ENCODE assay signal across 1 cellular context in the genomic region with DNA sequence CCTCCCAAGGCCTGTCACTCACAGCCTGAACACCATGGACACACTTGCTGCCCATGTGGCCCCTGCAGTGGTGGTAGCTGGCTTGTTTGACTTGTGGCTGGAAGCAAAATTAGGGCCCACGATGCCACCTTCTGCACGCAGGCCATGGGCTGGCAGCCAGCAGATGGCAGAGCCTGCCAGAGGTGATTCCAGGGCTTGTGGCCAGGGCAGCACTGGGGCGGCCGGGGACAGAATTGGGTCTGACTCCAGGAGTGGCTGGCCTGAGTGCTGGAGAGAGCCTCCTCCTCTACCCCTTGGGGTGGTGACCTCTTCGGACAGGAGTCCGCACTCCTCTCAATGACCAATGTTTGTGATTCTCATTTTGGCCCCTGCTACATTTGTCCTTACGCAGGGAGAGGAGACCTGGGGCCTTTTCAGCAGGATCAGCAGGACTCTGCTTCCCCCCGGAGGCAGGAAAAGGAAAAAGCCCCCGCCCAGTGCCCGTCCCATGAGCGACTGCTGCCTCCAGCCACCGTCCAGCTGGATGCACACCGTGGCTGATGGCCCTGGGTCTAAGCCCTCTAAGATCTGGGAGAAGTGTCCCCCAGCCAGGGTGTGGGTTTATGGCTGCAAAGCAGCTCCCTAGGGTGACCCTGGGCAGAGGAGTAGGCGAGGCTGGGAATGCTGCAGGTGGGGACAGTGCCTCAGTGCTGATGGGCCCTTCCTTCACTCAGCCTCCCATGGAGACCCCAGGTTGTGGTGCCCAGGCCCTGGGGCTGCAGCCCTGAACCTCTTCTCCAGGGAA.
TF ChIP-seq lines count a peak whose summit lies in the region.

No MANE protein-coding gene starts in this region.

TF ChIP-seq in K562, 482 proteins besides CTCF, POLR2A, EP300 and RAD21 (continued from another document and continues in another):
- TF ChIP-seq, protein P1, sequence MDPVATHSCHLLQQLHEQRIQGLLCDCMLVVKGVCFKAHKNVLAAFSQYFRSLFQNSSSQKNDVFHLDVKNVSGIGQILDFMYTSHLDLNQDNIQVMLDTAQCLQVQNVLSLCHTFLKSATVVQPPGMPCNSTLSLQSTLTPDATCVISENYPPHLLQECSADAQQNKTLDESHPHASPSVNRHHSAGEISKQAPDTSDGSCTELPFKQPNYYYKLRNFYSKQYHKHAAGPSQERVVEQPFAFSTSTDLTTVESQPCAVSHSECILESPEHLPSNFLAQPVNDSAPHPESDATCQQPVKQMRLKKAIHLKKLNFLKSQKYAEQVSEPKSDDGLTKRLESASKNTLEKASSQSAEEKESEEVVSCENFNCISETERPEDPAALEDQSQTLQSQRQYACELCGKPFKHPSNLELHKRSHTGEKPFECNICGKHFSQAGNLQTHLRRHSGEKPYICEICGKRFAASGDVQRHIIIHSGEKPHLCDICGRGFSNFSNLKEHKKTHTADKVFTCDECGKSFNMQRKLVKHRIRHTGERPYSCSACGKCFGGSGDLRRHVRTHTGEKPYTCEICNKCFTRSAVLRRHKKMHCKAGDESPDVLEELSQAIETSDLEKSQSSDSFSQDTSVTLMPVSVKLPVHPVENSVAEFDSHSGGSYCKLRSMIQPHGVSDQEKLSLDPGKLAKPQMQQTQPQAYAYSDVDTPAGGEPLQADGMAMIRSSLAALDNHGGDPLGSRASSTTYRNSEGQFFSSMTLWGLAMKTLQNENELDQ (CRISPR knock-in tag; IDR thresholded peaks at IDR 0.05; ENCODE audit: borderline replicate concordance) = no peak
- TF ChIP-seq ZNF217 (CRISPR knock-in tag; IDR thresholded peaks at IDR 0.05) = no peak
- peak; percentile 54 for TF ChIP-seq ATF7 (IDR thresholded peaks at IDR 0.05)
- no peak for TF ChIP-seq SIRT6 (IDR thresholded peaks at IDR 0.05; ENCODE audit: low read depth, low read length)
- TF ChIP-seq, protein P2, sequence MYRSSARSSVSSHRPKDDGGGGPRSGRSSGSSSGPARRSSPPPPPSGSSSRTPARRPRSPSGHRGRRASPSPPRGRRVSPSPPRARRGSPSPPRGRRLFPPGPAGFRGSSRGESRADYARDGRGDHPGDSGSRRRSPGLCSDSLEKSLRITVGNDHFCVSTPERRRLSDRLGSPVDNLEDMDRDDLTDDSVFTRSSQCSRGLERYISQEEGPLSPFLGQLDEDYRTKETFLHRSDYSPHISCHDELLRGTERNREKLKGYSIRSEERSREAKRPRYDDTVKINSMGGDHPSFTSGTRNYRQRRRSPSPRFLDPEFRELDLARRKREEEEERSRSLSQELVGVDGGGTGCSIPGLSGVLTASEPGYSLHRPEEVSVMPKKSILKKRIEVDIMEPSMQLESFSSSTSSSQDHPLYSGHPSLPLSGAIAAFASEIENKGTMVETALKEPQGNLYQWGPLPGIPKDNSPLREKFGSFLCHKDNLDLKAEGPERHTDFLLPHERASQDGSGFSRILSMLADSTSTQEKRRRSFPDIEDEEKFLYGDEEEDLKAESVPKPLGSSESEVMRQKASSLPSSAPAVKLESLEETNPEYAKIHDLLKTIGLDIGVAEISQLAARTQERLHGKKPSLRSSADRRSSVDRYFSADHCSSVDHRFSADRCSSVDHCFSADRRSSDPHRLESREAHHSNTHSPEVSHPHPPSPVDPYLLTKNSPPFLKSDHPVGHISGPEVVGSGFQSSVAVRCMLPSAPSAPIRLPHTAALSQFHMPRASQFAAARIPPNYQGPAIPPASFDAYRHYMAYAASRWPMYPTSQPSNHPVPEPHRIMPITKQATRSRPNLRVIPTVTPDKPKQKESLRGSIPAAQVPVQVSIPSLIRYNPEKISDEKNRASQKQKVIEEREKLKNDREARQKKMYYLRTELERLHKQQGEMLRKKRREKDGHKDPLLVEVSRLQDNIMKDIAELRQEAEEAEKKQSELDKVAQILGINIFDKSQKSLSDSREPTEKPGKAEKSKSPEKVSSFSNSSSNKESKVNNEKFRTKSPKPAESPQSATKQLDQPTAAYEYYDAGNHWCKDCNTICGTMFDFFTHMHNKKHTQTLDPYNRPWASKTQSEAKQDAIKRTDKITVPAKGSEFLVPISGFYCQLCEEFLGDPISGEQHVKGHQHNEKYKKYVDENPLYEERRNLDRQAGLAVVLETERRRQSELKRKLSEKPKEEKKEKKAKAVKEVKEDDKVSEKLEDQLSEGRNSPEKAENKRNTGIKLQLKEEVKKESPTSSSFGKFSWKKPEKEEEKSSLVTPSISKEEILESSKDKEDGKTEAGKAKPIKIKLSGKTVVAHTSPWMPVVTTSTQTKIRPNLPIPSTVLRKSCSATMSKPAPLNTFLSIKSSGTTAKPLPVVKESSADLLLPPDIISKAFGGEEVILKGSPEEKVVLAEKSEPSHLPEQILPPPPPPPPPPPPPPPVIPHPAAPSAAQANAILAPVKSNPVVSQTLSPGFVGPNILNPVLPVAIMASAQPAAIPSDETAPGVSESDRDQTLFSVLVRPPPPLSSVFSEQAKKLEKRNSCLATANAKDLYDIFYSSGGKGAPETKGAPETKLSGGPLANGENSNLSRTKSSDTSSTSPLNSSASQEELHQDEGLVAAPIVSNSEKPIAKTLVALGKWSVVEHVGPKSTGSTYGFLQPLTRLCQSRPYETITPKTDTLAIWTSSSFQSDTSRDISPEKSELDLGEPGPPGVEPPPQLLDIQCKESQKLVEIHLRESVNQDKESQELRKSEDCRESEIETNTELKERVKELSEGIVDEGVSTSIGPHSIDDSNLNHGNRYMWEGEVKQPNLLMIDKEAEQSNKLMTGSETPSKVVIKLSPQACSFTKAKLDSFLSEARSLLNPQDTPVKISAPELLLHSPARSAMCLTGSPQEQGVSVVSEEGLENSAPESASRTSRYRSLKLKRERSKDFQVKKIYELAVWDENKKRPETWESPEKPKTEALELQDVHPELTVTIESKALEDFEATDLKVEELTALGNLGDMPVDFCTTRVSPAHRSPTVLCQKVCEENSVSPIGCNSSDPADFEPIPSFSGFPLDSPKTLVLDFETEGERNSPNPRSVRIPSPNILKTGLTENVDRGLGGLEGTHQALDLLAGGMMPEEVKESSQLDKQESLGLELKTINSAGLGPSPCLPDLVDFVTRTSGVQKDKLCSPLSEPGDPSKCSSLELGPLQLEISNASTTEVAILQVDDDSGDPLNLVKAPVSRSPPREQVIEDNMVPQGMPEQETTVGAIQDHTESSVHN (IDR thresholded peaks at IDR 0.05; ENCODE audit: borderline replicate concordance in 1 of 2, low read depth in 1 of 2) = no peak
- TF ChIP-seq MEF2A (IDR thresholded peaks at IDR 0.05; ENCODE audit: control insufficient read depth, low read depth, low read length) = no peak
- TF ChIP-seq GABPB2 (CRISPR knock-in tag; conservative IDR thresholded peaks at IDR 0.05) = no peak
- TF ChIP-seq HDAC2 (IDR thresholded peaks at IDR 0.05) = 0 out of 2 replicates have a peak, but pooled peaks have one; percentile 51
- TF ChIP-seq, protein P3, sequence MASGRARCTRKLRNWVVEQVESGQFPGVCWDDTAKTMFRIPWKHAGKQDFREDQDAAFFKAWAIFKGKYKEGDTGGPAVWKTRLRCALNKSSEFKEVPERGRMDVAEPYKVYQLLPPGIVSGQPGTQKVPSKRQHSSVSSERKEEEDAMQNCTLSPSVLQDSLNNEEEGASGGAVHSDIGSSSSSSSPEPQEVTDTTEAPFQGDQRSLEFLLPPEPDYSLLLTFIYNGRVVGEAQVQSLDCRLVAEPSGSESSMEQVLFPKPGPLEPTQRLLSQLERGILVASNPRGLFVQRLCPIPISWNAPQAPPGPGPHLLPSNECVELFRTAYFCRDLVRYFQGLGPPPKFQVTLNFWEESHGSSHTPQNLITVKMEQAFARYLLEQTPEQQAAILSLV (tag; IDR thresholded peaks at IDR 0.05) = no peak
- TF ChIP-seq NCOA1 (IDR thresholded peaks at IDR 0.05; ENCODE audit: low read depth) = no peak
- no peak; a peak in 1 of 4 replicates for TF ChIP-seq SRF (CRISPR knock-in tag; IDR thresholded peaks at IDR 0.05)
- no peak for TF ChIP-seq FIP1L1 (IDR thresholded peaks at IDR 0.05; ENCODE audit: low read depth, low read length, poor library complexity, severe bottlenecking)
- no peak for TF ChIP-seq RBBP5 (IDR thresholded peaks at IDR 0.05; ENCODE audit: borderline replicate concordance, insufficient read depth, low read length, poor library complexity, severe bottlenecking)
- TF ChIP-seq RBM25 (IDR thresholded peaks at IDR 0.05; ENCODE audit: low read depth, low read length, severe bottlenecking) = no peak
- no peak for TF ChIP-seq JUNB (CRISPR knock-in tag; conservative IDR thresholded peaks at IDR 0.05)
- TF ChIP-seq EWSR1 (IDR thresholded peaks at IDR 0.05; ENCODE audit: borderline replicate concordance, low read depth, partially characterized antibody) = no peak
- TF ChIP-seq ZNF764 (CRISPR knock-in tag; IDR thresholded peaks at IDR 0.05; ENCODE audit: low read depth) = no peak
- no peak for TF ChIP-seq FOXA1 (IDR thresholded peaks at IDR 0.05; ENCODE audit: borderline replicate concordance)
- 0 out of 2 replicates have a peak, but pooled peaks have one; percentile 62 for TF ChIP-seq ZNF830 (CRISPR knock-in tag; IDR thresholded peaks at IDR 0.05)
- TF ChIP-seq, protein P4, sequence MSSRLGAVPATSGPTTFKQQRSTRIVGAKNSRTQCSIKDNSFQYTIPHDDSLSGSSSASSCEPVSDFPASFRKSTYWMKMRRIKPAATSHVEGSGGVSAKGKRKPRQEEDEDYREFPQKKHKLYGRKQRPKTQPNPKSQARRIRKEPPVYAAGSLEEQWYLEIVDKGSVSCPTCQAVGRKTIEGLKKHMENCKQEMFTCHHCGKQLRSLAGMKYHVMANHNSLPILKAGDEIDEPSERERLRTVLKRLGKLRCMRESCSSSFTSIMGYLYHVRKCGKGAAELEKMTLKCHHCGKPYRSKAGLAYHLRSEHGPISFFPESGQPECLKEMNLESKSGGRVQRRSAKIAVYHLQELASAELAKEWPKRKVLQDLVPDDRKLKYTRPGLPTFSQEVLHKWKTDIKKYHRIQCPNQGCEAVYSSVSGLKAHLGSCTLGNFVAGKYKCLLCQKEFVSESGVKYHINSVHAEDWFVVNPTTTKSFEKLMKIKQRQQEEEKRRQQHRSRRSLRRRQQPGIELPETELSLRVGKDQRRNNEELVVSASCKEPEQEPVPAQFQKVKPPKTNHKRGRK (tag; IDR thresholded peaks at IDR 0.05) = no peak
- TF ChIP-seq, protein P5, sequence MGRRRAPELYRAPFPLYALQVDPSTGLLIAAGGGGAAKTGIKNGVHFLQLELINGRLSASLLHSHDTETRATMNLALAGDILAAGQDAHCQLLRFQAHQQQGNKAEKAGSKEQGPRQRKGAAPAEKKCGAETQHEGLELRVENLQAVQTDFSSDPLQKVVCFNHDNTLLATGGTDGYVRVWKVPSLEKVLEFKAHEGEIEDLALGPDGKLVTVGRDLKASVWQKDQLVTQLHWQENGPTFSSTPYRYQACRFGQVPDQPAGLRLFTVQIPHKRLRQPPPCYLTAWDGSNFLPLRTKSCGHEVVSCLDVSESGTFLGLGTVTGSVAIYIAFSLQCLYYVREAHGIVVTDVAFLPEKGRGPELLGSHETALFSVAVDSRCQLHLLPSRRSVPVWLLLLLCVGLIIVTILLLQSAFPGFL (CRISPR knock-in tag; IDR thresholded peaks at IDR 0.05) = no peak
- TF ChIP-seq, protein P6, sequence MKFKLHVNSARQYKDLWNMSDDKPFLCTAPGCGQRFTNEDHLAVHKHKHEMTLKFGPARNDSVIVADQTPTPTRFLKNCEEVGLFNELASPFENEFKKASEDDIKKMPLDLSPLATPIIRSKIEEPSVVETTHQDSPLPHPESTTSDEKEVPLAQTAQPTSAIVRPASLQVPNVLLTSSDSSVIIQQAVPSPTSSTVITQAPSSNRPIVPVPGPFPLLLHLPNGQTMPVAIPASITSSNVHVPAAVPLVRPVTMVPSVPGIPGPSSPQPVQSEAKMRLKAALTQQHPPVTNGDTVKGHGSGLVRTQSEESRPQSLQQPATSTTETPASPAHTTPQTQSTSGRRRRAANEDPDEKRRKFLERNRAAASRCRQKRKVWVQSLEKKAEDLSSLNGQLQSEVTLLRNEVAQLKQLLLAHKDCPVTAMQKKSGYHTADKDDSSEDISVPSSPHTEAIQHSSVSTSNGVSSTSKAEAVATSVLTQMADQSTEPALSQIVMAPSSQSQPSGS (CRISPR knock-in tag; IDR thresholded peaks at IDR 0.05) = no peak
- TF ChIP-seq RBM39 (optimal IDR thresholded peaks at IDR 0.05; ENCODE audit: low read depth, low read length) = peak; percentile 36
- TF ChIP-seq, protein P7, sequence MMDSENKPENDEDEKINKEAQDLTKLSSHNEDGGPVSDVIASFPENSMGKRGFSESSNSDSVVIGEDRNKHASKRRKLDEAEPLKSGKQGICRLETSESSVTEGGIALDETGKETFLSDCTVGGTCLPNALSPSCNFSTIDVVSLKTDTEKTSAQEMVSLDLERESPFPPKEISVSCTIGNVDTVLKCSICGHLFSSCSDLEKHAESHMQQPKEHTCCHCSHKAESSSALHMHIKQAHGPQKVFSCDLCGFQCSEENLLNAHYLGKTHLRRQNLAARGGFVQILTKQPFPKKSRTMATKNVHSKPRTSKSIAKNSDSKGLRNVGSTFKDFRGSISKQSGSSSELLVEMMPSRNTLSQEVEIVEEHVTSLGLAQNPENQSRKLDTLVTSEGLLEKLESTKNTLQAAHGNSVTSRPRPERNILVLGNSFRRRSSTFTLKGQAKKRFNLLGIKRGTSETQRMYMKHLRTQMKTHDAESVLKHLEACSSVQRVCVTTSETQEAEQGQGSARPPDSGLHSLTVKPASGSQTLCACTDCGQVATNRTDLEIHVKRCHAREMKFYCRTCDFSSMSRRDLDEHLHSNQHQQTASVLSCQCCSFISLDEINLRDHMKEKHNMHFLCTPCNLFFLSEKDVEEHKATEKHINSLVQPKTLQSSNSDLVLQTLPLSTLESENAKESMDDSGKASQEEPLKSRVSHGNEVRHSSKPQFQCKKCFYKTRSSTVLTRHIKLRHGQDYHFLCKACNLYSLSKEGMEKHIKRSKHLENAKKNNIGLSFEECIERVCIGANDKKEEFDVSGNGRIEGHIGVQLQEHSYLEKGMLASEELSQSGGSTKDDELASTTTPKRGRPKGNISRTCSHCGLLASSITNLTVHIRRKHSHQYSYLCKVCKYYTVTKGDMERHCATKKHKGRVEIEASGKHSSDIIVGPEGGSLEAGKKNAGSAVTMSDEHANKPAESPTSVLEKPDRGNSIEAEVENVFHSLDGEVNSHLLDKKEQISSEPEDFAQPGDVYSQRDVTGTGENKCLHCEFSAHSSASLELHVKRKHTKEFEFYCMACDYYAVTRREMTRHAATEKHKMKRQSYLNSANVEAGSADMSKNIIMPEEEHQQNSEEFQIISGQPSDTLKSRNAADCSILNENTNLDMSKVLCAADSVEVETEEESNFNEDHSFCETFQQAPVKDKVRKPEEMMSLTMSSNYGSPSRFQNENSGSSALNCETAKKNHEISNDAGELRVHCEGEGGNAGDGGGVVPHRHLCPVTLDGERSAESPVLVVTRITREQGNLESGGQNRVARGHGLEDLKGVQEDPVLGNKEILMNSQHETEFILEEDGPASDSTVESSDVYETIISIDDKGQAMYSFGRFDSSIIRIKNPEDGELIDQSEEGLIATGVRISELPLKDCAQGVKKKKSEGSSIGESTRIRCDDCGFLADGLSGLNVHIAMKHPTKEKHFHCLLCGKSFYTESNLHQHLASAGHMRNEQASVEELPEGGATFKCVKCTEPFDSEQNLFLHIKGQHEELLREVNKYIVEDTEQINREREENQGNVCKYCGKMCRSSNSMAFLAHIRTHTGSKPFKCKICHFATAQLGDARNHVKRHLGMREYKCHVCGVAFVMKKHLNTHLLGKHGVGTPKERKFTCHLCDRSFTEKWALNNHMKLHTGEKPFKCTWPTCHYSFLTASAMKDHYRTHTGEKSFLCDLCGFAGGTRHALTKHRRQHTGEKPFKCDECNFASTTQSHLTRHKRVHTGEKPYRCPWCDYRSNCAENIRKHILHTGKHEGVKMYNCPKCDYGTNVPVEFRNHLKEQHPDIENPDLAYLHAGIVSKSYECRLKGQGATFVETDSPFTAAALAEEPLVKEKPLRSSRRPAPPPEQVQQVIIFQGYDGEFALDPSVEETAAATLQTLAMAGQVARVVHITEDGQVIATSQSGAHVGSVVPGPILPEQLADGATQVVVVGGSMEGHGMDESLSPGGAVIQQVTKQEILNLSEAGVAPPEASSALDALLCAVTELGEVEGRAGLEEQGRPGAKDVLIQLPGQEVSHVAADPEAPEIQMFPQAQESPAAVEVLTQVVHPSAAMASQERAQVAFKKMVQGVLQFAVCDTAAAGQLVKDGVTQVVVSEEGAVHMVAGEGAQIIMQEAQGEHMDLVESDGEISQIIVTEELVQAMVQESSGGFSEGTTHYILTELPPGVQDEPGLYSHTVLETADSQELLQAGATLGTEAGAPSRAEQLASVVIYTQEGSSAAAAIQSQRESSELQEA (IDR thresholded peaks at IDR 0.05; ENCODE audit: low read depth) = no peak
- no peak for TF ChIP-seq RBM34 (IDR thresholded peaks at IDR 0.05; ENCODE audit: borderline replicate concordance, insufficient read depth, low read length)
